In the genomic region with DNA sequence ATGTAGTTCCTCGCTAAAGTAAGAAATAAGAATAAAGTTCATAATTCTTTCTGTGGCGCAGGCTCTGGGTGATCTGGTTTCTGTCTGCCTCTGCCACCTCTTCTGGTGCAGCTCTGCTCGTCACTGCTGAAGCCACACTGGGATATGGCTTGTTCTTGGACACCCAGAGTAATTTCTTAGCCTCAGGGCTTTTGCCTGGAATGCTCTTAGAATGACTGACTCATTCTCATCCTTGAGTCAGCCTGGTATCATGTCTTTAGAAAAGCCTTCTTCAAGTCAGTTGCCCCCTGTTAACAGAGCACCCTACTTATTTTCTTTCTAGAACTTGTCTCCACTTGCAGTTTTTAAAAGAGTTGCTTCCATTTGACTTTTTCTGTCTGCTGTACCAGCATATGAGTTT, we compare ENCODE assay signal across 10 cellular contexts. TPM values are rescaled to one million over a fixed set of nuclear protein-coding genes. Genes with fewer than 3 reads are reported as not detected.
DNase-seq lines count a peak whose midpoint lies in the region; ATAC-seq and TF ChIP-seq lines count a peak whose summit lies in the region.
"Had no signal": no experiment of that assay in that cellular context is flagged by ENCODE, and none has a peak within 500 bp of the region (broad histone marks: within the 10 kb centered on the region; RNA-seq: fewer than 3 reads in every experiment).

No MANE protein-coding gene starts in this region.

- H3K27ac Mint-ChIP-seq in activated B cell treated with CpG ODN at 0.5 μM for 24 hours, result no peak overlapping the region
- H3K27ac Mint-ChIP-seq: dendritic cell treated with granulocyte-macrophage colony-stimulating factor and Interleukin-4, amounts not matched to agents 40 ng/mL and 50 ng/mL, for 4 days had no signal

- TF ChIP-seq CTCF in activated B cell treated with CpG ODN at 0.5 μM for 24 hours (IDR thresholded peaks at IDR 0.05), result no peak
- TF ChIP-seq CTCF in foreskin keratinocyte (conservative IDR thresholded peaks at IDR 0.05), result no peak
- TF ChIP-seq CTCF in A673 (conservative IDR thresholded peaks at IDR 0.05; ENCODE audit: low read depth, low read length), result no peak

- CTCF ChIA-PET in activated B cell treated with CpG ODN at 0.5 μM for 24 hours (lab: Charles Lee), result no interaction called here
- CTCF ChIA-PET in A673 (lab: Charles Lee), result no interaction called here

- H3K27ac ChIP-seq in foreskin keratinocyte, result peak overlapping the region; percentile 75
- H3K27ac ChIP-seq in A673 (ENCODE audit: low read depth, low read length, poor library complexity, severe bottlenecking), result no peak overlapping the region

- POLR2A ChIA-PET in activated B cell treated with CpG ODN at 0.5 μM for 24 hours (lab: Charles Lee) (no interaction called here), A673 (lab: Charles Lee; ENCODE audit: low non-redundant PET) (no interaction called here)

- no peaks in the 10 kb centered on the region for H3K9me3 ChIP-seq in A673 (ENCODE audit: low read depth, low read length, poor library complexity, severe bottlenecking)

- ATAC-seq in activated B cell treated with CpG ODN at 0.5 μM for 24 hours (ENCODE audit: low read depth), result no peak
- peak; percentile 78 for ATAC-seq in foreskin keratinocyte
- ATAC-seq in HG03139 (IDR thresholded peaks at IDR 0.05; ENCODE audit: unreplicated experiment), result no peak

- DNase-seq in A172 (ENCODE audit: low spot score), result peak; percentile 58
- DNase-seq in ELR (ENCODE audit: low read depth), result peak; percentile 98
- DNase-seq in activated B cell treated with CpG ODN at 0.5 μM for 24 hours, result no peak
- DNase-seq in foreskin keratinocyte, result peak; percentile 96 to 98
- DNase-seq in A673 (ENCODE audit: low spot score), result no peak
- no peak for DNase-seq in iPS-NIHi7 (ENCODE audit: extremely low spot score)
- DNase-seq in NCI-H1930 (lab: John Stamatoyannopoulos, UW), result no peak

- no peaks in the 10 kb centered on the region for H3K27me3 Mint-ChIP-seq in activated B cell treated with CpG ODN at 0.5 μM for 24 hours

- peaks cover 30% of the 10 kb centered on the region for H3K4me1 Mint-ChIP-seq in activated B cell treated with CpG ODN at 0.5 μM for 24 hours

- intact Hi-C loops in activated B cell treated with CpG ODN at 0.5 μM for 24 hours (cut with micrococcal nuclease) (loop anchor here (5.0 kb wide), 1 partner anchor 251 kb away; no protein-coding TSS in a partner anchor), A673 (cut with micrococcal nuclease; ENCODE audit: unreplicated experiment) (no loop called here)

- H3K4me3 ChIP-seq in A673 (ENCODE audit: low read depth, low read length, poor library complexity, severe bottlenecking), result no peak overlapping the region

- H3K4me3 Mint-ChIP-seq in activated B cell treated with CpG ODN at 0.5 μM for 24 hours, result peak overlapping the region; percentile 97
- H3K4me3 Mint-ChIP-seq: dendritic cell treated with granulocyte-macrophage colony-stimulating factor and Interleukin-4, amounts not matched to agents 40 ng/mL and 50 ng/mL, for 4 days had no signal

- H3K27me3 ChIP-seq in foreskin keratinocyte (no peaks in the 10 kb centered on the region), A673 (replicated peaks; ENCODE audit: insufficient read depth, low read depth, low read length, poor library complexity) (no peaks in the 10 kb centered on the region)

- no peaks in the 10 kb centered on the region for H3K9me3 Mint-ChIP-seq in activated B cell treated with CpG ODN at 0.5 μM for 24 hours
- H3K9me3 Mint-ChIP-seq: dendritic cell treated with granulocyte-macrophage colony-stimulating factor and Interleukin-4, amounts not matched to agents 40 ng/mL and 50 ng/mL, for 4 days had no signal

- H3K36me3 ChIP-seq in A673 (ENCODE audit: insufficient read depth, low read length, poor library complexity, severe bottlenecking), result peaks cover 48% of the 10 kb centered on the region

- BruUV-seq in A673 (replicated peaks; lab: Mats Ljungman, UMichigan), result no TSS peak

- H3K36me3 Mint-ChIP-seq in activated B cell treated with CpG ODN at 0.5 μM for 24 hours (ENCODE audit: low read depth), result peaks cover 64% of the 10 kb centered on the region

- H3K4me1 ChIP-seq in foreskin keratinocyte (peaks cover 34% of the 10 kb centered on the region), A673 (ENCODE audit: insufficient read depth, low read length, poor library complexity, severe bottlenecking) (peaks cover 5% of the 10 kb centered on the region)

RNA-seq across cellular contexts. Expression of a gene that starts 2.0 kb away (rescaled TPM):
- 11.7 and 12.1 TPM in 2 replicates for total RNA-seq in A172 (2014; rRNA removed; shearing (Covaris generic))
- total RNA-seq in activated B cell treated with CpG ODN at 0.5 μM for 24 hours (28.5 and 33.4 TPM in 2 replicates), foreskin keratinocyte (12.9 and 14.2 TPM in 2 replicates), A673 (2021) (19.8 and 20.6 TPM in 2 replicates)
- polyA plus RNA-seq in foreskin keratinocyte, result 4.6 and 5.5 TPM in 2 replicates

RNA-seq across cellular contexts. Expression of a gene that starts 20.7 kb away (rescaled TPM):
- not detected in 2 replicates for total RNA-seq in A172 (2014; rRNA removed; shearing (Covaris generic))
- 0.53 and 1.5 TPM in 2 replicates for total RNA-seq in activated B cell treated with CpG ODN at 0.5 μM for 24 hours
- total RNA-seq in foreskin keratinocyte, result 0.25 TPM in 1 of 2 replicates, not detected in the other
- 0.19 TPM in 2 replicates for polyA plus RNA-seq in foreskin keratinocyte
- 0.81 and 1.3 TPM in 2 replicates for total RNA-seq in A673 (2021)
- total RNA-seq: kidney epithelial cell had no signal

Comparison
In these comparisons a context has a peak if more than half of its experiments do, and no peak if none do; other contexts are left out.
1. DNase-seq: peak in A172 (single experiment), ELR (single experiment) and foreskin keratinocyte (2 of 2); none in activated B cell treated with CpG ODN at 0.5 μM for 24 hours (single experiment), A673 (single experiment), iPS-NIHi7 (single experiment) and NCI-H1930 (0 of 2).